Comparison of ENCODE assay signal across 1 cellular context in the genomic region with DNA sequence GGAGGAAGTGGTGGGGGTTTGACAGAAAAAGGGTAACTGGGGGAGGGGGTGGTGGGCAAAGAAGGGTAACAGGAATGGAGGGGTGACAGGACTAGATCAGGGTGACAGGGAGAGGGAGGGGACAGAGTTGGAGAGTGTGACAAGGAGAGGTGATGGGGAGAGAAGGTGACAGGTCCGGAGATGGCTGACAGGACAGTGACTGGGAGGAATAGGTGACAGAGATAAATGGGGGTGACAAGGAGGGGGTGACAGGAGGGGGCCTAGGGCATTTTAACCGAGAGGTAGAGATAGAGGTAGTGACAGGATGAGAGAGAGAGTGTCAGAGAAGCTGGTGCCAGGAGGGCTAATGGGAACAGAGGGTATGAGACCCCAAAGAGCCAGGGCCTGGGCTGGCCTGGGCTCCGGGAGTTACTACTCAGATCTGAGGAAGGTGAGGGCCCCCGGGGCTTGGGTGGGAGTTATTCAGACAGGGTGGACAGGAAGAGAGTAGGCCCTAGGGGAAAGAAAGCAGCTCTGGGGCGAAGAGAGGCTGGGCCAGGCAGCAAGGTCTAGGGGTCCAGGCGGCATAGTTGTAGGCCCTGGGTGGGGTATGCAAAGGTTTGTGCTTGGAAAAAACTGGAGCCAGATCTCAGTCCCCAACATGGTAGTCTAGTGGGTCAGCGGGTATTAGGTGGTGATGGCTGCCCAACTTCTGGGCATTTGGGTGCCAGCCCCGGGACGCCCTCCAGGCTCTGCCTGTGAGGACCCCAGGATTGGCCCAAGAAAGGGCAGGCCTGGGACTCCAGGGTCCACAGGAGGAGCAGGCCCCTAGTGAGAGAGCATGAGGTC.
TF ChIP-seq lines count a peak whose summit lies in the region.

No MANE protein-coding gene starts in this region.

TF ChIP-seq in K562, 482 proteins besides CTCF, POLR2A, EP300 and RAD21 (continued from another document and continues in another):
- TF ChIP-seq, protein P1, sequence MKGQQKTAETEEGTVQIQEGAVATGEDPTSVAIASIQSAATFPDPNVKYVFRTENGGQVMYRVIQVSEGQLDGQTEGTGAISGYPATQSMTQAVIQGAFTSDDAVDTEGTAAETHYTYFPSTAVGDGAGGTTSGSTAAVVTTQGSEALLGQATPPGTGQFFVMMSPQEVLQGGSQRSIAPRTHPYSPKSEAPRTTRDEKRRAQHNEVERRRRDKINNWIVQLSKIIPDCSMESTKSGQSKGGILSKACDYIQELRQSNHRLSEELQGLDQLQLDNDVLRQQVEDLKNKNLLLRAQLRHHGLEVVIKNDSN (CRISPR knock-in tag; IDR thresholded peaks at IDR 0.05), result no peak
- TF ChIP-seq CXXC5 (CRISPR knock-in tag; IDR thresholded peaks at IDR 0.05), result no peak
- no peak for TF ChIP-seq HLTF (IDR thresholded peaks at IDR 0.05)
- no peak for TF ChIP-seq BCL6 (CRISPR knock-in tag; IDR thresholded peaks at IDR 0.05)
- no peak for TF ChIP-seq MIER1 (IDR thresholded peaks at IDR 0.05; ENCODE audit: low read depth)
- TF ChIP-seq, protein P2, sequence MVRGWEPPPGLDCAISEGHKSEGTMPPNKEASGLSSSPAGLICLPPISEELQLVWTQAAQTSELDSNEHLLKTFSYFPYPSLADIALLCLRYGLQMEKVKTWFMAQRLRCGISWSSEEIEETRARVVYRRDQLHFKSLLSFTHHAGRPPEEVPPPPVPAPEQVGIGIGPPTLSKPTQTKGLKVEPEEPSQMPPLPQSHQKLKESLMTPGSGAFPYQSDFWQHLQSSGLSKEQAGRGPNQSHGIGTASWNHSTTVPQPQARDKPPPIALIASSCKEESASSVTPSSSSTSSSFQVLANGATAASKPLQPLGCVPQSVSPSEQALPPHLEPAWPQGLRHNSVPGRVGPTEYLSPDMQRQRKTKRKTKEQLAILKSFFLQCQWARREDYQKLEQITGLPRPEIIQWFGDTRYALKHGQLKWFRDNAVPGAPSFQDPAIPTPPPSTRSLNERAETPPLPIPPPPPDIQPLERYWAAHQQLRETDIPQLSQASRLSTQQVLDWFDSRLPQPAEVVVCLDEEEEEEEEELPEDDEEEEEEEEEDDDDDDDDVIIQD (CRISPR knock-in tag; IDR thresholded peaks at IDR 0.05), result no peak
- no peak for TF ChIP-seq NELFE (IDR thresholded peaks at IDR 0.05; ENCODE audit: insufficient read depth, insufficient read length)
- TF ChIP-seq ZFP1 (CRISPR knock-in tag; IDR thresholded peaks at IDR 0.05), result no peak
- TF ChIP-seq ZNF444 (CRISPR knock-in tag; IDR thresholded peaks at IDR 0.05), result no peak
- no peak for TF ChIP-seq CCAR2 (IDR thresholded peaks at IDR 0.05; ENCODE audit: low read depth, low read length)
- no peak for TF ChIP-seq KDM2B (CRISPR knock-in tag; IDR thresholded peaks at IDR 0.05)
- peak; percentile 45; the same call in 1 of the 2 replicates for TF ChIP-seq SMARCE1 (IDR thresholded peaks at IDR 0.05)
- TF ChIP-seq, protein P3, sequence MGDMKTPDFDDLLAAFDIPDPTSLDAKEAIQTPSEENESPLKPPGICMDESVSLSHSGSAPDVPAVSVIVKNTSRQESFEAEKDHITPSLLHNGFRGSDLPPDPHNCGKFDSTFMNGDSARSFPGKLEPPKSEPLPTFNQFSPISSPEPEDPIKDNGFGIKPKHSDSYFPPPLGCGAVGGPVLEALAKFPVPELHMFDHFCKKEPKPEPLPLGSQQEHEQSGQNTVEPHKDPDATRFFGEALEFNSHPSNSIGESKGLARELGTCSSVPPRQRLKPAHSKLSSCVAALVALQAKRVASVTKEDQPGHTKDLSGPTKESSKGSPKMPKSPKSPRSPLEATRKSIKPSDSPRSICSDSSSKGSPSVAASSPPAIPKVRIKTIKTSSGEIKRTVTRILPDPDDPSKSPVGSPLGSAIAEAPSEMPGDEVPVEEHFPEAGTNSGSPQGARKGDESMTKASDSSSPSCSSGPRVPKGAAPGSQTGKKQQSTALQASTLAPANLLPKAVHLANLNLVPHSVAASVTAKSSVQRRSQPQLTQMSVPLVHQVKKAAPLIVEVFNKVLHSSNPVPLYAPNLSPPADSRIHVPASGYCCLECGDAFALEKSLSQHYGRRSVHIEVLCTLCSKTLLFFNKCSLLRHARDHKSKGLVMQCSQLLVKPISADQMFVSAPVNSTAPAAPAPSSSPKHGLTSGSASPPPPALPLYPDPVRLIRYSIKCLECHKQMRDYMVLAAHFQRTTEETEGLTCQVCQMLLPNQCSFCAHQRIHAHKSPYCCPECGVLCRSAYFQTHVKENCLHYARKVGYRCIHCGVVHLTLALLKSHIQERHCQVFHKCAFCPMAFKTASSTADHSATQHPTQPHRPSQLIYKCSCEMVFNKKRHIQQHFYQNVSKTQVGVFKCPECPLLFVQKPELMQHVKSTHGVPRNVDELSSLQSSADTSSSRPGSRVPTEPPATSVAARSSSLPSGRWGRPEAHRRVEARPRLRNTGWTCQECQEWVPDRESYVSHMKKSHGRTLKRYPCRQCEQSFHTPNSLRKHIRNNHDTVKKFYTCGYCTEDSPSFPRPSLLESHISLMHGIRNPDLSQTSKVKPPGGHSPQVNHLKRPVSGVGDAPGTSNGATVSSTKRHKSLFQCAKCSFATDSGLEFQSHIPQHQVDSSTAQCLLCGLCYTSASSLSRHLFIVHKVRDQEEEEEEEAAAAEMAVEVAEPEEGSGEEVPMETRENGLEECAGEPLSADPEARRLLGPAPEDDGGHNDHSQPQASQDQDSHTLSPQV (IDR thresholded peaks at IDR 0.05), result no peak
- TF ChIP-seq ZBTB8A (IDR thresholded peaks at IDR 0.05; ENCODE audit: partially characterized antibody), result no peak
- no peak for TF ChIP-seq ILK (tag; IDR thresholded peaks at IDR 0.05; ENCODE audit: borderline replicate concordance, low read depth)
- TF ChIP-seq KLF6 (CRISPR knock-in tag; IDR thresholded peaks at IDR 0.05; ENCODE audit: borderline replicate concordance), result no peak
- TF ChIP-seq, protein P4, sequence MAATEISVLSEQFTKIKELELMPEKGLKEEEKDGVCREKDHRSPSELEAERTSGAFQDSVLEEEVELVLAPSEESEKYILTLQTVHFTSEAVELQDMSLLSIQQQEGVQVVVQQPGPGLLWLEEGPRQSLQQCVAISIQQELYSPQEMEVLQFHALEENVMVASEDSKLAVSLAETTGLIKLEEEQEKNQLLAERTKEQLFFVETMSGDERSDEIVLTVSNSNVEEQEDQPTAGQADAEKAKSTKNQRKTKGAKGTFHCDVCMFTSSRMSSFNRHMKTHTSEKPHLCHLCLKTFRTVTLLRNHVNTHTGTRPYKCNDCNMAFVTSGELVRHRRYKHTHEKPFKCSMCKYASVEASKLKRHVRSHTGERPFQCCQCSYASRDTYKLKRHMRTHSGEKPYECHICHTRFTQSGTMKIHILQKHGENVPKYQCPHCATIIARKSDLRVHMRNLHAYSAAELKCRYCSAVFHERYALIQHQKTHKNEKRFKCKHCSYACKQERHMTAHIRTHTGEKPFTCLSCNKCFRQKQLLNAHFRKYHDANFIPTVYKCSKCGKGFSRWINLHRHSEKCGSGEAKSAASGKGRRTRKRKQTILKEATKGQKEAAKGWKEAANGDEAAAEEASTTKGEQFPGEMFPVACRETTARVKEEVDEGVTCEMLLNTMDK (IDR thresholded peaks at IDR 0.05; ENCODE audit: borderline replicate concordance, insufficient read depth, low read depth, low read length, poor library complexity, severe bottlenecking), result no peak
- no peak for TF ChIP-seq KAT7 (CRISPR knock-in tag; IDR thresholded peaks at IDR 0.05; ENCODE audit: borderline replicate concordance)
- no peak for TF ChIP-seq ZZZ3 (IDR thresholded peaks at IDR 0.05)
- TF ChIP-seq STAT5B (CRISPR knock-in tag; IDR thresholded peaks at IDR 0.05), result no peak
- TF ChIP-seq PYGO2 (tag; IDR thresholded peaks at IDR 0.05), result no peak
- TF ChIP-seq TCF7 (IDR thresholded peaks at IDR 0.05; ENCODE audit: borderline replicate concordance), result no peak
- TF ChIP-seq CC2D1A (IDR thresholded peaks at IDR 0.05), result no peak; the same call in 1 of the 2 replicates
- TF ChIP-seq CHD1 (IDR thresholded peaks at IDR 0.05; ENCODE audit: low read length), result peak; percentile 14
- TF ChIP-seq, protein P5, sequence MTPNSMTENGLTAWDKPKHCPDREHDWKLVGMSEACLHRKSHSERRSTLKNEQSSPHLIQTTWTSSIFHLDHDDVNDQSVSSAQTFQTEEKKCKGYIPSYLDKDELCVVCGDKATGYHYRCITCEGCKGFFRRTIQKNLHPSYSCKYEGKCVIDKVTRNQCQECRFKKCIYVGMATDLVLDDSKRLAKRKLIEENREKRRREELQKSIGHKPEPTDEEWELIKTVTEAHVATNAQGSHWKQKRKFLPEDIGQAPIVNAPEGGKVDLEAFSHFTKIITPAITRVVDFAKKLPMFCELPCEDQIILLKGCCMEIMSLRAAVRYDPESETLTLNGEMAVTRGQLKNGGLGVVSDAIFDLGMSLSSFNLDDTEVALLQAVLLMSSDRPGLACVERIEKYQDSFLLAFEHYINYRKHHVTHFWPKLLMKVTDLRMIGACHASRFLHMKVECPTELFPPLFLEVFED (CRISPR knock-in tag; conservative IDR thresholded peaks at IDR 0.05), result peak; percentile 93
- TF ChIP-seq ELF2 (CRISPR knock-in tag; IDR thresholded peaks at IDR 0.05), result no peak
- TF ChIP-seq ZSCAN32 (CRISPR knock-in tag; IDR thresholded peaks at IDR 0.05), result no peak
- no peak for TF ChIP-seq WHSC1 (IDR thresholded peaks at IDR 0.05; ENCODE audit: low read length)
- TF ChIP-seq, protein P6, sequence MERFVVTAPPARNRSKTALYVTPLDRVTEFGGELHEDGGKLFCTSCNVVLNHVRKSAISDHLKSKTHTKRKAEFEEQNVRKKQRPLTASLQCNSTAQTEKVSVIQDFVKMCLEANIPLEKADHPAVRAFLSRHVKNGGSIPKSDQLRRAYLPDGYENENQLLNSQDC (CRISPR knock-in tag; IDR thresholded peaks at IDR 0.05), result no peak
- TF ChIP-seq, protein P7, sequence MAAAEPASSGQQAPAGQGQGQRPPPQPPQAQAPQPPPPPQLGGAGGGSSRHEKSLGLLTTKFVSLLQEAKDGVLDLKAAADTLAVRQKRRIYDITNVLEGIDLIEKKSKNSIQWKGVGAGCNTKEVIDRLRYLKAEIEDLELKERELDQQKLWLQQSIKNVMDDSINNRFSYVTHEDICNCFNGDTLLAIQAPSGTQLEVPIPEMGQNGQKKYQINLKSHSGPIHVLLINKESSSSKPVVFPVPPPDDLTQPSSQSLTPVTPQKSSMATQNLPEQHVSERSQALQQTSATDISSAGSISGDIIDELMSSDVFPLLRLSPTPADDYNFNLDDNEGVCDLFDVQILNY (CRISPR knock-in tag; IDR thresholded peaks at IDR 0.05), result no peak
- no peak for TF ChIP-seq IFI16 (CRISPR knock-in tag; IDR thresholded peaks at IDR 0.05)
- TF ChIP-seq FOXK2 (conservative IDR thresholded peaks at IDR 0.05 in 1 of 2, IDR thresholded peaks at IDR 0.05 in 1 of 2; ENCODE audit: low read depth in 2 of 2), result no peak
- TF ChIP-seq ETV6 (IDR thresholded peaks at IDR 0.05; ENCODE audit: borderline replicate concordance in 1 of 2, low read depth in 2 of 2, low read length in 1 of 2), result no peak
- TF ChIP-seq ETV6 (CRISPR knock-in tag; IDR thresholded peaks at IDR 0.05; ENCODE audit: borderline replicate concordance), result no peak
- no peak for TF ChIP-seq ZNF717 (CRISPR knock-in tag; IDR thresholded peaks at IDR 0.05)
- peak; percentile 60; the same call in 1 of the 2 replicates for TF ChIP-seq RBFOX2 (IDR thresholded peaks at IDR 0.05; ENCODE audit: low read depth, low read length)
- TF ChIP-seq, protein P8, sequence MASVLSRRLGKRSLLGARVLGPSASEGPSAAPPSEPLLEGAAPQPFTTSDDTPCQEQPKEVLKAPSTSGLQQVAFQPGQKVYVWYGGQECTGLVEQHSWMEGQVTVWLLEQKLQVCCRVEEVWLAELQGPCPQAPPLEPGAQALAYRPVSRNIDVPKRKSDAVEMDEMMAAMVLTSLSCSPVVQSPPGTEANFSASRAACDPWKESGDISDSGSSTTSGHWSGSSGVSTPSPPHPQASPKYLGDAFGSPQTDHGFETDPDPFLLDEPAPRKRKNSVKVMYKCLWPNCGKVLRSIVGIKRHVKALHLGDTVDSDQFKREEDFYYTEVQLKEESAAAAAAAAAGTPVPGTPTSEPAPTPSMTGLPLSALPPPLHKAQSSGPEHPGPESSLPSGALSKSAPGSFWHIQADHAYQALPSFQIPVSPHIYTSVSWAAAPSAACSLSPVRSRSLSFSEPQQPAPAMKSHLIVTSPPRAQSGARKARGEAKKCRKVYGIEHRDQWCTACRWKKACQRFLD (CRISPR knock-in tag; IDR thresholded peaks at IDR 0.05), result no peak
- TF ChIP-seq, protein P9, sequence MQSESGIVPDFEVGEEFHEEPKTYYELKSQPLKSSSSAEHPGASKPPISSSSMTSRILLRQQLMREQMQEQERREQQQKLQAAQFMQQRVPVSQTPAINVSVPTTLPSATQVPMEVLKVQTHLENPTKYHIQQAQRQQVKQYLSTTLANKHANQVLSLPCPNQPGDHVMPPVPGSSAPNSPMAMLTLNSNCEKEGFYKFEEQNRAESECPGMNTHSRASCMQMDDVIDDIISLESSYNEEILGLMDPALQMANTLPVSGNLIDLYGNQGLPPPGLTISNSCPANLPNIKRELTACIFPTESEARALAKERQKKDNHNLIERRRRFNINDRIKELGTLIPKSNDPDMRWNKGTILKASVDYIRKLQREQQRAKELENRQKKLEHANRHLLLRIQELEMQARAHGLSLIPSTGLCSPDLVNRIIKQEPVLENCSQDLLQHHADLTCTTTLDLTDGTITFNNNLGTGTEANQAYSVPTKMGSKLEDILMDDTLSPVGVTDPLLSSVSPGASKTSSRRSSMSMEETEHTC (IDR thresholded peaks at IDR 0.05), result no peak
- TF ChIP-seq, protein P10, sequence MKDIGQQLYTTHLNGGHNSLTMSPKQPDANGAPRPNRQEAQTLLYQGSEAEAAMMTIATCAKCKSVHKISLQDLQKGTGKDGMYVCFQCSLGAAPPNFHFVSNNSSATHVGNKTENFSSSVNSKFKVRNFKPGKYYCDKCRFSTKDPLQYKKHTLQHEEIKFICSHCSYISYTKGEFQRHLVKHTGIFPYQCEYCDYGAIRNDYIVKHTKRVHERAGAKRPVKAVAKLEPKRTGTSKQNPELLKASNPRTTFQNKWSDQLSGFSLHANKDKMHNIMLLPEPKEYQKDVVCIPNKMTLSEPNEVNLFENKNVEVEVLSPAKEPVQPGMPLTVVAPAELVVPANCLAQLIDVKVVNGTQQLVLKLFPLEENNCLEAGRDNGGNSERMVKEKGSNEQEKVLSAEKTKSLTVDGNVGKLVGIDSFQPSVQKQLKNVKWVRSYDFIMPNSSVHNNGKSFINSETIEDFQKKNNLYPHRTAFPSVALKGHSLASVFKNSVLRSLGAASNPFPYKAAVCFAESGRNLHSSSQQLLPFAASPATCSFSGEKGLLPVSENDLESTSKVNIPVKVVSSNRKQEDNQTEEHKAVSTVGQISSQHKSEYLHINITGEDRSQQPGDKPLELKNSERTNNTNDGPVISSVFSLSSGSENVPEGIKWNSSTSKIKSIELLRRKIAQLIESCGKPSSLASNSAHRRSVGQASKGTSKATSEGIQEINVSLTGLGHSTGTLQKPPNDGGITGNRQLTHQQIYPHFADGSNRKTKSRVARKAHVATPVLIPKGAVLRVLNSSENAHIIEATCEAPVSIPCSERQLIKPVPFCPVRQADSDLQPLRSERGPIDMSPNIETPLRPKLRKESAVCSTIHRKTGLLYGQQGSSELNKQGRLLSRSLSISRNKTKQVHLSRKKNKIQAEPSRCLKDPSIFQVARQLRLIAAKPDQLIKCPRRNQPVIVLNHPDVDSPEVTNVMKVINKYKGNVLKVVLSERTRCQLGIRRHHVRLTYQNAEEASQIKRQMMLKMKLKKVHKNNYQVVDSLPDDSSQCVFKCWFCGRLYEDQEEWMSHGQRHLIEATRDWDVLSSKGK (CRISPR knock-in tag; IDR thresholded peaks at IDR 0.05), result no peak
